8 cellular contexts compared by ENCODE assay signal in the genomic region with DNA sequence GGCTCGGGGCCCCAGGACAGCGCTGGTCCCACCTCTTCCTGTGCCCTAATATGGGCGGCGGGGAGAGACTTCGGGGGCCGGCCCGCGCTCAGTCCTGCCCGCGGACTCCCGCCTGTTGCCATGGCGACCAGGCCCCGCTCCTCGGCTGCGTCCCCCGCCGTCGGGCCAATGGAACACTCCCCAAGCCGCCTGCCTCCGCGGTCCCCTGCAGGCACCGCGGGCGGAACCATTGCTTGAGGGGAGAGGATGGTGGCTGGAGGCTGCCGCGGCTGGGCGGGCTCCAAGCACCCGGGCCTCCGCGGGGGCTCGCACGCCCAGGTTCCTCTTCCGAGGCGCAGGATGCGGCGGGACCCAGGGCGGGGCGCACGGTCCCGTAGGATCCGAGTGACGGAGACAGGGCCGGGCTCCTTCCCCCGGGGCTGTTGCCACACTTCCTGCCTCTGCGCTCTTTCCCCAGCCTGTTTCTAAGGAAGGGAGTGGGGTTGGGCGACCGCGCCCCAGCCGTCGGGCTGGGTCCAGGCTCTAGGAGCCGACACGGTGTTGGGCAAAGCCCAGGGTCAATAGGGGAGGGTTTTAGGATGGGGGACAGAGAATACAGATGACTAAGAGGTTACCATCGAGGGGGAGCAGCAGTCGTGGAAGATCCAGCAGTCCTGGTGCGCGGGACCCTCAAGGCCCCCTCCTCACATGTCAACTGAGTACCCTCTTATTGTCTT. TPM values are rescaled to one million over a fixed set of nuclear protein-coding genes. Genes with fewer than 3 reads are reported as not detected.
A peak's percentile ranks its signal among the peaks of the same experiment; 100 is the strongest.
DNase-seq lines count a peak whose midpoint lies in the region; ATAC-seq and TF ChIP-seq lines count a peak whose summit lies in the region.

No MANE protein-coding gene starts in this region.

- intact Hi-C loops in activated CD4-positive, alpha-beta T cell treated with anti-CD3 and anti-CD28 coated beads, Interleukin-2, amount 10 ng/mL, durations not matched to agents 24 days and 14 days (cut with micrococcal nuclease), result loop anchor here (5.0 kb wide), 1 partner anchor 68 kb away; a partner anchor contains a TSS
- intact Hi-C loops in colonic mucosa (cut with DNase I), result no loop called here

- H3K4me3 Mint-ChIP-seq in activated CD4-positive, alpha-beta T cell treated with anti-CD3 and anti-CD28 coated beads, Interleukin-2, amount 10 ng/mL, durations not matched to agents 24 days and 14 days, result peak overlapping the region; percentile 96

- H3K27ac ChIP-seq in colonic mucosa, result peak overlapping the region; percentile 100

- TF ChIP-seq CTCF in AG10803 (conservative IDR thresholded peaks at IDR 0.05; ENCODE audit: low read length) (no peak), colonic mucosa (IDR thresholded peaks at IDR 0.05) (no peak)

- DNase-seq in AG10803 (ENCODE audit: low read depth) (peak; percentile 97), NCI-H524 treated with DMSO at 0.1 percent for 48 hours (lab: John Stamatoyannopoulos, UW) (peak; percentile 67), colonic mucosa (peak; percentile 94), left kidney (ENCODE audit: low read depth, low spot score) (peak; percentile 98)
- DNase-seq in activated CD4-positive, alpha-beta T cell treated with anti-CD3 and anti-CD28 coated beads, Interleukin-2, amount 10 ng/mL, durations not matched to agents 24 days and 14 days, result peak; percentile 99
- peak; percentile 98 for DNase-seq in stimulated activated CD4-positive, alpha-beta T cell treated with anti-CD3 and anti-CD28 coated beads, Interleukin-1b, Interleukin-23, amount 100 ng/mL, for 48 hours

- H3K9me3 ChIP-seq in colonic mucosa, result no peaks in the 10 kb centered on the region

- no peaks in the 10 kb centered on the region for H3K36me3 ChIP-seq in colonic mucosa

- no peaks in the 10 kb centered on the region for H3K9me3 Mint-ChIP-seq in activated CD4-positive, alpha-beta T cell treated with anti-CD3 and anti-CD28 coated beads, Interleukin-2, amount 10 ng/mL, durations not matched to agents 24 days and 14 days

- H3K27me3 ChIP-seq in colonic mucosa, result no peaks in the 10 kb centered on the region

- ATAC-seq in GM19035 (IDR thresholded peaks at IDR 0.05; ENCODE audit: unreplicated experiment) (peak; percentile 38), HG03280 (IDR thresholded peaks at IDR 0.05; ENCODE audit: unreplicated experiment) (peak; percentile 42)

- peaks cover 30% of the 10 kb centered on the region for H3K4me1 Mint-ChIP-seq in activated CD4-positive, alpha-beta T cell treated with anti-CD3 and anti-CD28 coated beads, Interleukin-2, amount 10 ng/mL, durations not matched to agents 24 days and 14 days

- peaks cover 30% of the 10 kb centered on the region for H3K4me1 ChIP-seq in colonic mucosa

- H3K36me3 Mint-ChIP-seq in activated CD4-positive, alpha-beta T cell treated with anti-CD3 and anti-CD28 coated beads, Interleukin-2, amount 10 ng/mL, durations not matched to agents 24 days and 14 days (ENCODE audit: low read depth), result peaks cover 22% of the 10 kb centered on the region

- peak overlapping the region; percentile 97 for H3K27ac Mint-ChIP-seq in activated CD4-positive, alpha-beta T cell treated with anti-CD3 and anti-CD28 coated beads, Interleukin-2, amount 10 ng/mL, durations not matched to agents 24 days and 14 days

- H3K4me3 ChIP-seq in AG10803 (ENCODE audit: low read length) (peak overlapping the region; percentile 99), colonic mucosa (peak overlapping the region; percentile 90)

- peak overlapping the region; percentile 83 to 95 for H3K9ac ChIP-seq in colonic mucosa (ENCODE audit: low read depth in 2 of 2, low read length in 2 of 2)

- H3K27me3 Mint-ChIP-seq in activated CD4-positive, alpha-beta T cell treated with anti-CD3 and anti-CD28 coated beads, Interleukin-2, amount 10 ng/mL, durations not matched to agents 24 days and 14 days, result no peaks in the 10 kb centered on the region

RNA-seq across cellular contexts. Expression of a gene that starts 1.2 kb away (rescaled TPM):
- 302 and 310 TPM in 2 replicates for total RNA-seq in activated CD4-positive, alpha-beta T cell treated with anti-CD3 and anti-CD28 coated beads, Interleukin-2, amount 10 ng/mL, durations not matched to agents 24 days and 14 days
- total RNA-seq in colonic mucosa, result 100 to 1,000 TPM; 113 to 173 TPM

RNA-seq across cellular contexts. Expression of a gene that starts 11.5 kb away (rescaled TPM):
- total RNA-seq in activated CD4-positive, alpha-beta T cell treated with anti-CD3 and anti-CD28 coated beads, Interleukin-2, amount 10 ng/mL, durations not matched to agents 24 days and 14 days, result 277 and 294 TPM in 2 replicates
- total RNA-seq in colonic mucosa, result 100 to 1,000 TPM; 347 to 417 TPM

RNA-seq across cellular contexts. Expression of a gene that starts 11.8 kb away (rescaled TPM):
- total RNA-seq in activated CD4-positive, alpha-beta T cell treated with anti-CD3 and anti-CD28 coated beads, Interleukin-2, amount 10 ng/mL, durations not matched to agents 24 days and 14 days, result 26.8 and 32.7 TPM in 2 replicates
- total RNA-seq in colonic mucosa, result 10 to 100 TPM in 1 of 2 donors, 1 to 10 TPM in 1; 6.5 to 18.5 TPM

RNA-seq across cellular contexts. Expression of a gene that starts 14.7 kb away (rescaled TPM):
- total RNA-seq in activated CD4-positive, alpha-beta T cell treated with anti-CD3 and anti-CD28 coated beads, Interleukin-2, amount 10 ng/mL, durations not matched to agents 24 days and 14 days, result 17.8 and 18.3 TPM in 2 replicates
- 10 to 100 TPM; 54.8 to 72.0 TPM for total RNA-seq in colonic mucosa

RNA-seq across cellular contexts. Expression of a gene that starts 16.3 kb away (rescaled TPM):
- 35.8 and 51.5 TPM in 2 replicates for total RNA-seq in activated CD4-positive, alpha-beta T cell treated with anti-CD3 and anti-CD28 coated beads, Interleukin-2, amount 10 ng/mL, durations not matched to agents 24 days and 14 days
- total RNA-seq in colonic mucosa, result 10 to 100 TPM in 1 of 2 donors, 1 to 10 TPM in 1; 8.8 to 44.8 TPM

Comparison
In these comparisons a context has a peak if more than half of its experiments do, and no peak if none do; other contexts are left out.
1. Peak in every context shown above with its lines: DNase-seq, ATAC-seq, H3K4me3 ChIP-seq and H3K27ac ChIP-seq.